In the genomic region with DNA sequence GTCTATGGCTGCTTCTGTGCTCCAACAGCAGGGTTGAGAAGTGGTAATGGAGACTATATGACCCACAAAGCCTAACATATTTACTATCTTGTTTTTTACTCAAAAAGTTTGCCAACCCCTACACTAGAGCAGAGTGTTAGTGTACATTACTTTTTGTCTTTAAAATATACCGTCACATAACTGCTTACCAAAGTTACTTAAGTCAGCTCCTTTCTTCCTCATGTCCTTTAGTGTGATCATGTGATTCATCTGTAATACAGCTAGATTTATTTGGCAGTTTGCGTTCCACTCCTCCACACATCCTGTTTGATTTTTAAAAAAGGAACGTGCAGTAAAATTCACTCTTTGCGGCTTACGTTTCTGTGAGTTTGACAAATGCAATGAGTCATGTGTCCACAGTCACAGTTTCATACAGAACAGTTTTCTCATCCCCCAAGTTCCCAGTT, we compare ENCODE assay signal across 8 cellular contexts.
DNase-seq lines count a peak whose midpoint lies in the region; ATAC-seq and TF ChIP-seq lines count a peak whose summit lies in the region.

No MANE protein-coding gene starts in this region.

- H3K36me3 ChIP-seq in RWPE2 (ENCODE audit: low read depth) (no peaks in the 10 kb centered on the region), endocrine pancreas (ENCODE audit: control insufficient read depth, insufficient read depth, low read length) (no peaks in the 10 kb centered on the region)

- H3K9me3 ChIP-seq in RWPE2 (ENCODE audit: severe bottlenecking) (no peaks in the 10 kb centered on the region), endocrine pancreas (ENCODE audit: control insufficient read depth, low read length) (no peaks in the 10 kb centered on the region)

- peak; percentile 20 for DNase-seq in activated T-cell treated with anti-CD3 and anti-CD28 coated beads for 24 hours (ENCODE audit: low read depth)
- DNase-seq in activated T-cell treated with anti-CD3 and anti-CD28 coated beads, Interleukin-2, amount 50 U/mL, for 1 hour: no peak
- DNase-seq in RWPE2 (ENCODE audit: low spot score): no peak
- DNase-seq in skeletal muscle cell (ENCODE audit: low read depth): peak; percentile 93
- no peak for DNase-seq in mesenteric fat pad (ENCODE audit: low spot score)
- no peak for DNase-seq in DMS 273 (lab: John Stamatoyannopoulos, UW; ENCODE audit: unreplicated experiment)

- no peak for TF ChIP-seq CTCF in RWPE2 (IDR thresholded peaks at IDR 0.05; ENCODE audit: poor library complexity, severe bottlenecking)

- ATAC-seq in HG02973 (IDR thresholded peaks at IDR 0.05; ENCODE audit: unreplicated experiment): peak; percentile 91
- peak; percentile 92 for ATAC-seq in RWPE2 (ENCODE audit: low read depth)

- H3K4me3 ChIP-seq in RWPE2 (ENCODE audit: severe bottlenecking) (no peak overlapping the region), endocrine pancreas (ENCODE audit: control insufficient read depth, insufficient read depth, low read length) (peak overlapping the region; percentile 64), skeletal muscle cell (ENCODE audit: low read depth, low read length) (no peak overlapping the region)

- H3K4me1 ChIP-seq in RWPE2 (ENCODE audit: insufficient read depth, poor library complexity, severe bottlenecking) (peaks cover 14% of the 10 kb centered on the region), endocrine pancreas (ENCODE audit: control insufficient read depth, insufficient read depth, low read length) (peaks cover 4% of the 10 kb centered on the region)

- no peak overlapping the region for H3K9ac ChIP-seq in endocrine pancreas (ENCODE audit: control insufficient read depth, insufficient read depth, low read length)

- H3K27me3 ChIP-seq in RWPE2 (ENCODE audit: insufficient read depth, poor library complexity, severe bottlenecking) (no peaks in the 10 kb centered on the region), endocrine pancreas (ENCODE audit: control insufficient read depth, insufficient read depth, low read length) (no peaks in the 10 kb centered on the region)

- H3K27ac ChIP-seq in RWPE2 (ENCODE audit: poor library complexity, severe bottlenecking): peak overlapping the region; percentile 78

Comparison
In these comparisons a context has a peak if more than half of its experiments do, and no peak if none do; other contexts are left out.
1. DNase-seq: peak in activated T-cell treated with anti-CD3 and anti-CD28 coated beads for 24 hours (single experiment) and skeletal muscle cell (single experiment); none in activated T-cell treated with anti-CD3 and anti-CD28 coated beads, Interleukin-2, amount 50 U/mL, for 1 hour (single experiment), RWPE2 (single experiment), mesenteric fat pad (single experiment) and DMS 273 (single experiment).